In the genomic region with DNA sequence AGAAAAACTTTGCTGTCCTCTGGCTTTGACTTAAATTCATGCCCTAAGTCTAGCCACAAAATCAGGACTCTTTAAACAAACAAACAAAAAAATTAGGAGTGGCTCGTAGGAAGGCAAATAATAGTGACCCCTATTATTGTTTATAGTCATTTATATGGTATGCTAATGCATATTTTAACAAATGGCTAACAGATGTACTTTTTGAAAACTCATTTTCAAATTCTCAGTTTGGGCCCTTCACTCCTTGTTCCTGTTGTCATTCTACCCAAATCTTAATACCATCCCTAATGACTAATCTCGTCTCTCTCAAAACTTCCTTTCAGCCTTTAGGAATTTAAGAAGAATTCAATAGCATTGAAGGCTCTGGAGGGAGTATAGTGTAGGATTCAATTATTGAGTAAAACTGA, we compare ENCODE assay signal across 22 cellular contexts. TPM values are rescaled to one million over a fixed set of nuclear protein-coding genes. Genes with fewer than 3 reads are reported as not detected.
DNase-seq lines count a peak whose midpoint lies in the region; ATAC-seq and TF ChIP-seq lines count a peak whose summit lies in the region.
"Had no signal": no experiment of that assay in that cellular context is flagged by ENCODE, and none has a peak within 500 bp of the region (broad histone marks: within the 10 kb centered on the region; RNA-seq: fewer than 3 reads in every experiment).

No MANE protein-coding gene starts in this region.

- H3F3A ChIP-seq in GM23338 (replicated peaks; ENCODE audit: low read depth), result no peaks in the 10 kb centered on the region

- no peaks in the 10 kb centered on the region for H3K36me3 Mint-ChIP-seq in GM23338 (ENCODE audit: low read depth)

- H3K4me2 ChIP-seq in GM23338, result no peak overlapping the region
- H3K4me2 ChIP-seq: hepatocyte had no signal

- no peaks in the 10 kb centered on the region for H4K20me1 ChIP-seq in GM23338 (replicated peaks; ENCODE audit: insufficient read depth)

- H3K79me2 ChIP-seq in GM23338 (replicated peaks; ENCODE audit: insufficient read depth), result no peaks in the 10 kb centered on the region
- H3K79me2 ChIP-seq: hepatocyte had no signal

- no peak for TF ChIP-seq CTCF in GM23338 (conservative IDR thresholded peaks at IDR 0.05; ENCODE audit: low read depth in 2 of 2)
- TF ChIP-seq CTCF in fibroblast of pulmonary artery (IDR thresholded peaks at IDR 0.05; ENCODE audit: low read length, missing control alignments), result no peak

- H3K27ac ChIP-seq in GM23338 (ENCODE audit: low read depth), result no peak overlapping the region
- H3K27ac ChIP-seq in SJSA1, result peak overlapping the region; percentile 53
- H3K27ac ChIP-seq: hepatocyte, transverse colon had no signal

- no peaks in the 10 kb centered on the region for H3K27me3 Mint-ChIP-seq in GM23338 (ENCODE audit: insufficient read depth, low read depth, poor library complexity)
- H3K27me3 Mint-ChIP-seq in stimulated activated naive CD8-positive, alpha-beta T cell treated with anti-CD3 and anti-CD28 coated beads, Interleukin-15, amount 100 ng/mL, for 72 hours, result no peaks in the 10 kb centered on the region

- H3K4me3 ChIP-seq in GM23338 (no peak overlapping the region), SJSA1 (no peak overlapping the region), fibroblast of pulmonary artery (replicated peaks; ENCODE audit: low read depth, low read length) (no peak overlapping the region)
- H3K4me3 ChIP-seq: hepatocyte, transverse colon had no signal

- H3K27me3 ChIP-seq in GM23338 (ENCODE audit: insufficient read depth), result no peaks in the 10 kb centered on the region
- H3K27me3 ChIP-seq in SJSA1 (replicated peaks), result no peaks in the 10 kb centered on the region
- H3K27me3 ChIP-seq: hepatocyte, transverse colon had no signal

- H3K9me3 ChIP-seq in SJSA1 (replicated peaks), result no peaks in the 10 kb centered on the region
- H3K9me3 ChIP-seq: transverse colon had no signal

- no peaks in the 10 kb centered on the region; the same call in 2 of the 3 replicates for H3K9me3 Mint-ChIP-seq in GM23338
- peaks cover 0 to 1% of the 10 kb centered on the region in 2 donors for H3K9me3 Mint-ChIP-seq in stimulated activated naive CD8-positive, alpha-beta T cell treated with anti-CD3 and anti-CD28 coated beads, Interleukin-15, amount 100 ng/mL, for 72 hours

- no peak overlapping the region for H3K4me3 Mint-ChIP-seq in GM23338
- no peak overlapping the region for H3K4me3 Mint-ChIP-seq in stimulated activated naive CD8-positive, alpha-beta T cell treated with anti-CD3 and anti-CD28 coated beads, Interleukin-15, amount 100 ng/mL, for 72 hours

- no peak for ATAC-seq in GM23338
- ATAC-seq in stimulated activated naive CD8-positive, alpha-beta T cell treated with anti-CD3 and anti-CD28 coated beads, Interleukin-15, amount 100 ng/mL, for 72 hours, result no peak
- ATAC-seq in GM19397 (IDR thresholded peaks at IDR 0.05; ENCODE audit: unreplicated experiment), result no peak
- ATAC-seq: esophagus mucosa; right cardiac atrium; stimulated activated naive CD8-positive, alpha-beta T cell treated with anti-CD3 and anti-CD28 coated beads, Interleukin-15, Interleukin-2, amounts not matched to agents 100 U/mL and 50 U/mL, for 24 hours had no signal

- DNase-seq in GM23338 (ENCODE audit: low spot score), result no peak
- DNase-seq in SJSA1 (ENCODE audit: low read depth in 1 of 2, low spot score in 2 of 2), result peak in 1 of 2 experiments; percentile 80
- peak; percentile 35 for DNase-seq in fibroblast of pulmonary artery (ENCODE audit: low read depth)
- no peak for DNase-seq in stimulated activated naive CD8-positive, alpha-beta T cell treated with anti-CD3 and anti-CD28 coated beads, Interleukin-15, amount 100 ng/mL, for 72 hours
- DNase-seq in NCI-H510A (lab: John Stamatoyannopoulos, UW), result no peak
- DNase-seq in activated naive CD4-positive, alpha-beta T cell treated with Interleukin-2 at 50 U/mL for 16 hours, result no peak
- DNase-seq: activated CD4-positive, alpha-beta T cell treated with anti-CD3 and anti-CD28 coated beads, Interleukin-2, amount 50 U/mL, for 1 hour; activated effector memory CD4-positive, alpha-beta T cell treated with anti-CD3 and anti-CD28 coated beads, Interleukin-2, amount 50 U/mL, for 16 hours; caudate nucleus; DMS 273 treated with DMSO at 0.1 percent for 48 hours; KBM-7; NCI-H1048; NCI-H2081; NCI-H510A treated with DMSO at 0.1 percent for 48 hours; right cardiac atrium; SHP77 treated with DMSO at 0.1 percent for 48 hours; stimulated activated CD4-positive, alpha-beta T cell treated with anti-CD3 and anti-CD28 coated beads, Interleukin-1b, Interleukin-23, amount 100 ng/mL, for 48 hours; stimulated activated naive CD8-positive, alpha-beta T cell treated with anti-CD3 and anti-CD28 coated beads, Interleukin-15, Interleukin-2, amounts not matched to agents 100 U/mL and 50 U/mL, for 24 hours; transverse colon had no signal

- H3K27ac Mint-ChIP-seq in GM23338, result no peak overlapping the region
- H3K27ac Mint-ChIP-seq in stimulated activated naive CD8-positive, alpha-beta T cell treated with anti-CD3 and anti-CD28 coated beads, Interleukin-15, amount 100 ng/mL, for 72 hours, result no peak overlapping the region

- peak overlapping the region; percentile 64; the same call in 1 of the 2 replicates for H2AFZ ChIP-seq in GM23338
- H2AFZ ChIP-seq: hepatocyte had no signal

- H3K36me3 ChIP-seq in GM23338 (ENCODE audit: insufficient read depth) (no peaks in the 10 kb centered on the region), SJSA1 (no peaks in the 10 kb centered on the region)
- H3K36me3 ChIP-seq: transverse colon had no signal

- 0 out of 2 replicates have a peak, but pooled peaks cover 5% of the 10 kb centered on the region for H3K9me2 ChIP-seq in GM23338 (ENCODE audit: insufficient read depth)

- H3K4me1 Mint-ChIP-seq in GM23338, result no peaks in the 10 kb centered on the region
- H3K4me1 Mint-ChIP-seq in stimulated activated naive CD8-positive, alpha-beta T cell treated with anti-CD3 and anti-CD28 coated beads, Interleukin-15, amount 100 ng/mL, for 72 hours, result peaks cover under 1% of the 10 kb centered on the region

- H3K4me1 ChIP-seq in GM23338 (ENCODE audit: insufficient read depth), result no peaks in the 10 kb centered on the region
- peaks cover 26% of the 10 kb centered on the region for H3K4me1 ChIP-seq in SJSA1 (replicated peaks)
- H3K4me1 ChIP-seq: transverse colon had no signal

TF ChIP-seq in GM23338, 12 proteins besides CTCF, POLR2A, EP300 and RAD21 (continues in another document):
- no peak for TF ChIP-seq ZNF114 (CRISPR knock-in tag; IDR thresholded peaks at IDR 0.05)
- TF ChIP-seq ZNF331 (CRISPR knock-in tag; IDR thresholded peaks at IDR 0.05; ENCODE audit: low read depth), result no peak
- TF ChIP-seq EZH2phosphoT487 (IDR thresholded peaks at IDR 0.05; ENCODE audit: unreplicated experiment), result no peak
- no peak for TF ChIP-seq CREB1 (CRISPR knock-in tag; IDR thresholded peaks at IDR 0.05; ENCODE audit: low read depth)
- no peak for TF ChIP-seq EZH2 (IDR thresholded peaks at IDR 0.05; ENCODE audit: low read depth, unreplicated experiment)
- no peak for TF ChIP-seq POLR2AphosphoS5 (IDR thresholded peaks at IDR 0.05; ENCODE audit: low read depth)
- TF ChIP-seq JUNB (IDR thresholded peaks at IDR 0.05; ENCODE audit: unreplicated experiment), result no peak

RNA-seq across cellular contexts. Expression of gene ATP2B1, which starts 42.2 kb away (rescaled TPM):
- total RNA-seq in GM23338 (2014; rRNA removed; shearing (Covaris generic)), result 20.4 and 42.3 TPM in 2 replicates
- polyA plus RNA-seq in GM23338 (2016; fragmentation: Nextera tagmentation; extraction: Ambion mirVana), result 27.4 and 39.3 TPM in 2 replicates
- 49.8 and 101 TPM in 2 replicates for total RNA-seq in SJSA1 (2014; rRNA removed; shearing (Covaris generic))
